Comparison of ENCODE assay signal across 22 cellular contexts in the genomic region with DNA sequence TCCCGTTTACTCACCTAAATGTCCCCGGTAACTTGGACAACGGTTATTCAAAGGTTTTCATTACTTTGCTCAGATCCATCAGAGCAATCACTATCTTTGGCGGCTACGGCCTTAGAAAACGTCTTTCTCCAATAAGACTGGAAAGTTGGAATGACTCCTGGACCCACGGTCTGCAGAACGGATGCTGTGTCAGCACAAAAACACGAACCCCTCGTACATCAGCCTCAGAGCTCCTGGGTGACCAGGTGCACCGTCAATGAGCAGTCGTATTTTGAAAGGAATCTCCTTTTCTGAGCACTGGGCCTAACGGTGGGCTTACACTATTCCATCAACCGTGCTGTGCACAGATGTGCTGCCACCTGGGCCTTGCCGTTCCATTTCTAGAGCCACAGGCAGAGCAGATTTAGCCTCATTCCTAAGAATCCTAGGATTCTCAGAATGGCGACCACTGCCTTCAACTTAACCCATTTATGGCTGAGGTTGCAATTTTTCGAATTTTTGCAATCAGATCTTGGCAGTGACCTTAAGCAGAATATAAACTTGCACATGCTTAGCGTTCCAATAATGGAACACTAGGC.
"Had no signal": no experiment of that assay in that cellular context is flagged by ENCODE, and none has a peak within 500 bp of the region (broad histone marks: within the 10 kb centered on the region; RNA-seq: fewer than 3 reads in every experiment).

No MANE protein-coding gene starts in this region.

- H3K4me1 Mint-ChIP-seq: activated naive CD8-positive, alpha-beta T cell treated with anti-CD3 and anti-CD28 coated beads, Interleukin-2, amount 50 U/mL, for 24 hours; brain; nephron had no signal

- H3K27ac Mint-ChIP-seq: activated naive CD8-positive, alpha-beta T cell treated with anti-CD3 and anti-CD28 coated beads, Interleukin-2, amount 50 U/mL, for 24 hours; brain; nephron; stimulated activated effector memory CD8-positive, alpha-beta T cell treated with anti-CD3 and anti-CD28 coated beads, Interleukin-12 subunit alpha, Interleukin-12 subunit beta, amount 100 ng/mL, for 72 hours had no signal

- H3K27ac ChIP-seq: colonic mucosa, gastrocnemius medialis, heart left ventricle, right atrium auricular region, stomach, upper lobe of right lung, VCaP had no signal

- H3K36me3 ChIP-seq: colonic mucosa, gastrocnemius medialis, right atrium auricular region, upper lobe of right lung had no signal

- H3K4me3 Mint-ChIP-seq: activated naive CD8-positive, alpha-beta T cell treated with anti-CD3 and anti-CD28 coated beads, Interleukin-2, amount 50 U/mL, for 24 hours; brain; nephron; stimulated activated effector memory CD8-positive, alpha-beta T cell treated with anti-CD3 and anti-CD28 coated beads, Interleukin-12 subunit alpha, Interleukin-12 subunit beta, amount 100 ng/mL, for 72 hours had no signal

- H3K27me3 Mint-ChIP-seq: activated naive CD8-positive, alpha-beta T cell treated with anti-CD3 and anti-CD28 coated beads, Interleukin-2, amount 50 U/mL, for 24 hours had no signal

- ATAC-seq: activated naive CD8-positive, alpha-beta T cell treated with anti-CD3 and anti-CD28 coated beads, Interleukin-2, amount 50 U/mL, for 24 hours; esophagus mucosa; gastrocnemius medialis; heart left ventricle; stimulated activated effector memory CD8-positive, alpha-beta T cell treated with anti-CD3 and anti-CD28 coated beads, Interleukin-12 subunit alpha, Interleukin-12 subunit beta, amount 100 ng/mL, for 72 hours; upper lobe of right lung had no signal

- H3K27me3 ChIP-seq: colonic mucosa, gastrocnemius medialis, heart left ventricle, right atrium auricular region, stomach, upper lobe of right lung had no signal

- H3K4me3 ChIP-seq: colonic mucosa, gastrocnemius medialis, heart left ventricle, right atrium auricular region, stomach, upper lobe of right lung had no signal

- H3K4me1 ChIP-seq: colonic mucosa, gastrocnemius medialis, heart left ventricle, right atrium auricular region, stomach, upper lobe of right lung had no signal

- DNase-seq: activated CD4-positive, CD25-positive, alpha-beta regulatory T cell treated with anti-CD3 and anti-CD28 coated beads, Interleukin-2, amount 50 U/mL, for 72 hours; activated CD8-positive, alpha-beta memory T cell treated with anti-CD3 and anti-CD28 coated beads for 24 hours; activated naive CD8-positive, alpha-beta T cell treated with anti-CD3 and anti-CD28 coated beads, Interleukin-2, amount 50 U/mL, for 24 hours; anterior cingulate cortex; central memory CD4-positive, alpha-beta T cell; colonic mucosa; gastrocnemius medialis; kidney glomerular epithelial cell; mesendoderm; nucleus accumbens; stimulated activated CD4-positive, alpha-beta T cell treated with anti-CD3 and anti-CD28 coated beads, Interleukin-4, amount 100 ng/mL, for 24 hours; stomach; SW 1271; T-helper 2 cell had no signal

- H3K9me3 ChIP-seq: colonic mucosa, gastrocnemius medialis had no signal
